10 cellular contexts compared by ENCODE assay signal in the genomic region with DNA sequence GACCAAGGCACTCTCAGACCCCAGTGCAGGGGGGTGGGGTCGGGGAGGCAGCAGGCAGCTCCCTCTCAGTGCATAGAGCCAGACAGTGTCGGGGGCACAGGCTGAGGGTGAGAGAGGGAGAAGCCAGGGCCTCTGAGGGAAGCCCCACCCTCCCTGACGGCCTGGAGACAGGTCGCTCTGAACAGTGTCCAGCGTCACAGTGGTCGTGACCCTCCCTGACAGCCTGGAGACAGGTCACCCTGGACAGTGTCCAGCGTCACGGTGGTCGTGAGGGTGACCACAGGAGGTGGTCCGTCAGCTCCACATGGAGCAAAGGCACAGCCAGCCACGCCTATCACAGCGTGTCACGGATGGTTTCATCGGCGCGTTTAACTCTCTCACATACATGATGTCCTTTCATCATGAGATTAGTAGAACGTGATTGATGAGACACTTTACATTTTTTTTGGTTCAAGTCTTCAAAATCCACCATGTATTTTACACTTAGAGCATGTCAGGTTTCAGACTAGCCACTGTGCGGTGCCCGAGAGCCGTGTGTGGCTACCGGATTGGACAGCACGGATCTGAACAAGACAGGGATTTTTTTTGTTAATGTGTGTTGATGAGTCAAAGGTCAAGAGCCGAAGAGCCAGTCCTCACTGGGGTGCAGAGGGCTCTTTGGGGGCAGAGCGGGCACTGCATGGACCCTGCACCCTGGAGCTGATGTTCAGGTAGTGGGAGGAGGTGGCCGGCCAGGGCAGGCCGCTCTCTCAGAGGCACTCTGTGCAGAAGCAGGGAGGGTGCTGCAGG. TPM values are rescaled to one million over a fixed set of nuclear protein-coding genes. Genes with fewer than 3 reads are reported as not detected.
DNase-seq lines count a peak whose midpoint lies in the region; ATAC-seq and TF ChIP-seq lines count a peak whose summit lies in the region.
"Had no signal": no experiment of that assay in that cellular context is flagged by ENCODE, and none has a peak within 500 bp of the region (broad histone marks: within the 10 kb centered on the region; RNA-seq: fewer than 3 reads in every experiment).

No MANE protein-coding gene starts in this region.

- H4K20me1 ChIP-seq in SU-DHL-6 (ENCODE audit: low read depth, low read length): no peaks in the 10 kb centered on the region

- CTCF ChIA-PET in activated CD4-positive, alpha-beta memory T cell treated with anti-CD3 and anti-CD28 coated beads for 36 hours (lab: Charles Lee): interaction anchor here (0.5 kb wide), 1 partner anchor 183 kb away, joined by 4 read pairs; no protein-coding TSS in a partner anchor
- CTCF ChIA-PET in activated CD4-positive, alpha-beta memory T cell treated with anti-CD3 and anti-CD28 coated beads, Interleukin-2, amount 10 ng/mL, durations not matched to agents 7 days and 5 days (lab: Charles Lee): interaction anchor here (0.6 kb wide), 1 partner anchor 8 kb away, joined by 3 read pairs; no protein-coding TSS in a partner anchor

- no peaks in the 10 kb centered on the region for H3K36me3 Mint-ChIP-seq in activated CD4-positive, alpha-beta memory T cell treated with anti-CD3 and anti-CD28 coated beads for 36 hours
- no peaks in the 10 kb centered on the region for H3K36me3 Mint-ChIP-seq in activated CD4-positive, alpha-beta memory T cell treated with anti-CD3 and anti-CD28 coated beads, Interleukin-2, amount 10 ng/mL, durations not matched to agents 7 days and 5 days (ENCODE audit: low read depth)

- H3K4me2 ChIP-seq in SU-DHL-6 (ENCODE audit: low read depth, low read length, poor library complexity, severe bottlenecking): no peak overlapping the region

- H3K4me3 ChIP-seq in SU-DHL-6 (ENCODE audit: insufficient read depth, low read length, poor library complexity, severe bottlenecking) (no peak overlapping the region), gastroesophageal sphincter (no peak overlapping the region)

- H3F3A ChIP-seq in SU-DHL-6 (ENCODE audit: insufficient read depth): no peaks in the 10 kb centered on the region

- peak; percentile 75 for ATAC-seq in gastroesophageal sphincter
- ATAC-seq in HG02938 (IDR thresholded peaks at IDR 0.05; ENCODE audit: unreplicated experiment): no peak

- H3K27ac Mint-ChIP-seq in activated CD4-positive, alpha-beta memory T cell treated with anti-CD3 and anti-CD28 coated beads for 36 hours: no peak overlapping the region
- no peak overlapping the region for H3K27ac Mint-ChIP-seq in activated CD4-positive, alpha-beta memory T cell treated with anti-CD3 and anti-CD28 coated beads, Interleukin-2, amount 10 ng/mL, durations not matched to agents 7 days and 5 days

- intact Hi-C loops in activated CD4-positive, alpha-beta memory T cell treated with anti-CD3 and anti-CD28 coated beads for 36 hours (cut with micrococcal nuclease): loop anchor here (5.0 kb wide), 1 partner anchor 219 kb away; no protein-coding TSS in a partner anchor

- H3K9me3 ChIP-seq in SU-DHL-6 (ENCODE audit: insufficient read depth, low read length): no peaks in the 10 kb centered on the region
- H3K9me3 ChIP-seq in gastroesophageal sphincter: no peaks in the 10 kb centered on the region

- peaks cover 4% of the 10 kb centered on the region for H3K4me1 Mint-ChIP-seq in activated CD4-positive, alpha-beta memory T cell treated with anti-CD3 and anti-CD28 coated beads for 36 hours (ENCODE audit: low read depth)
- no peaks in the 10 kb centered on the region for H3K4me1 Mint-ChIP-seq in activated CD4-positive, alpha-beta memory T cell treated with anti-CD3 and anti-CD28 coated beads, Interleukin-2, amount 10 ng/mL, durations not matched to agents 7 days and 5 days

- H3K9me3 Mint-ChIP-seq in activated CD4-positive, alpha-beta memory T cell treated with anti-CD3 and anti-CD28 coated beads for 36 hours: no peaks in the 10 kb centered on the region
- no peaks in the 10 kb centered on the region for H3K9me3 Mint-ChIP-seq in activated CD4-positive, alpha-beta memory T cell treated with anti-CD3 and anti-CD28 coated beads, Interleukin-2, amount 10 ng/mL, durations not matched to agents 7 days and 5 days

- DNase-seq in activated CD4-positive, alpha-beta memory T cell treated with anti-CD3 and anti-CD28 coated beads for 36 hours: peak; percentile 20
- no peak for DNase-seq in activated CD4-positive, alpha-beta memory T cell treated with anti-CD3 and anti-CD28 coated beads, Interleukin-2, amount 10 ng/mL, durations not matched to agents 7 days and 5 days
- DNase-seq in pons (ENCODE audit: low spot score): peak; percentile 80
- DNase-seq in COR-L47 (lab: John Stamatoyannopoulos, UW): no peak
- no peak for DNase-seq in UCSD-AML1 (lab: John Stamatoyannopoulos, UW; ENCODE audit: unreplicated experiment)
- DNase-seq: DND-41 had no signal

- TF ChIP-seq POLR2A in gastroesophageal sphincter (IDR thresholded peaks at IDR 0.05): no peak

- H3K27ac ChIP-seq in SU-DHL-6 (ENCODE audit: low read depth, low read length) (no peak overlapping the region), gastroesophageal sphincter (no peak overlapping the region)

- H2AFZ ChIP-seq in SU-DHL-6 (ENCODE audit: low read depth, low read length, severe bottlenecking): no peak overlapping the region

- H3K4me1 ChIP-seq in gastroesophageal sphincter: peaks cover 0 to 4% (median 0%) of the 10 kb centered on the region in 3 donors

- WGBS in gastroesophageal sphincter (ENCODE audit: low coverage in 1 of 2), 2 donors: 13 to 21% methylated on average over 11 to 17 of the region's 26 CpGs

- TF ChIP-seq EP300 in gastroesophageal sphincter (IDR thresholded peaks at IDR 0.05): no peak

- no peaks in the 10 kb centered on the region for H3K79me2 ChIP-seq in SU-DHL-6 (ENCODE audit: insufficient read depth, low read length)

- H3K36me3 ChIP-seq in SU-DHL-6 (ENCODE audit: low read length) (no peaks in the 10 kb centered on the region), gastroesophageal sphincter (no peaks in the 10 kb centered on the region)

- H3K9me2 ChIP-seq in SU-DHL-6 (replicated peaks; ENCODE audit: insufficient read depth, low read length): no peaks in the 10 kb centered on the region

- POLR2A ChIA-PET in activated CD4-positive, alpha-beta memory T cell treated with anti-CD3 and anti-CD28 coated beads for 36 hours (lab: Charles Lee): no interaction called here
- POLR2A ChIA-PET in activated CD4-positive, alpha-beta memory T cell treated with anti-CD3 and anti-CD28 coated beads, Interleukin-2, amount 10 ng/mL, durations not matched to agents 7 days and 5 days (lab: Charles Lee): no interaction called here

- no peak overlapping the region for H3K9ac ChIP-seq in SU-DHL-6 (ENCODE audit: low read length)

- H3K27me3 Mint-ChIP-seq in activated CD4-positive, alpha-beta memory T cell treated with anti-CD3 and anti-CD28 coated beads for 36 hours: peaks cover 6% of the 10 kb centered on the region
- H3K27me3 Mint-ChIP-seq in activated CD4-positive, alpha-beta memory T cell treated with anti-CD3 and anti-CD28 coated beads, Interleukin-2, amount 10 ng/mL, durations not matched to agents 7 days and 5 days: peaks cover 14% of the 10 kb centered on the region

- no peaks in the 10 kb centered on the region for H3K27me3 ChIP-seq in SU-DHL-6 (ENCODE audit: low read length)
- peaks cover 21% of the 10 kb centered on the region for H3K27me3 ChIP-seq in gastroesophageal sphincter

- no peak overlapping the region for H3K4me3 Mint-ChIP-seq in activated CD4-positive, alpha-beta memory T cell treated with anti-CD3 and anti-CD28 coated beads for 36 hours
- no peak overlapping the region for H3K4me3 Mint-ChIP-seq in activated CD4-positive, alpha-beta memory T cell treated with anti-CD3 and anti-CD28 coated beads, Interleukin-2, amount 10 ng/mL, durations not matched to agents 7 days and 5 days

- TF ChIP-seq CTCF in SU-DHL-6 (IDR thresholded peaks at IDR 0.05; ENCODE audit: insufficient read depth, low read length, poor library complexity, severe bottlenecking): peak; percentile 81
- peak in 3 of 4 experiments; percentile 72 to 81 (median 79) for TF ChIP-seq CTCF in gastroesophageal sphincter (IDR thresholded peaks at IDR 0.05)

RNA-seq across cellular contexts. Expression of a gene that starts 23.9 kb away (rescaled TPM):
- 1 to 10 TPM; 3.3 to 3.5 TPM for total RNA-seq in activated CD4-positive, alpha-beta memory T cell treated with anti-CD3 and anti-CD28 coated beads for 36 hours
- under 1 TPM; 0.83 to 0.88 TPM for total RNA-seq in activated CD4-positive, alpha-beta memory T cell treated with anti-CD3 and anti-CD28 coated beads, Interleukin-2, amount 10 ng/mL, durations not matched to agents 7 days and 5 days
- under 1 TPM in 2 of 4 donors, not detected in 2; 0.13 to 0.46 TPM for total RNA-seq in gastroesophageal sphincter

RNA-seq across cellular contexts. Expression of a gene that starts 39.1 kb away (rescaled TPM):
- total RNA-seq in activated CD4-positive, alpha-beta memory T cell treated with anti-CD3 and anti-CD28 coated beads for 36 hours: 10 to 100 TPM; 88.6 to 89.2 TPM
- 100 to 1,000 TPM; 136 to 138 TPM for total RNA-seq in activated CD4-positive, alpha-beta memory T cell treated with anti-CD3 and anti-CD28 coated beads, Interleukin-2, amount 10 ng/mL, durations not matched to agents 7 days and 5 days
- 10 to 100 TPM; 15.7 to 22.0 (median 19.0) TPM for total RNA-seq in gastroesophageal sphincter

RNA-seq across cellular contexts. Expression of a gene that starts 54.2 kb away (rescaled TPM):
- total RNA-seq in activated CD4-positive, alpha-beta memory T cell treated with anti-CD3 and anti-CD28 coated beads for 36 hours: 10 to 100 TPM; 18.8 to 19.7 TPM
- 10 to 100 TPM; 21.5 TPM for total RNA-seq in activated CD4-positive, alpha-beta memory T cell treated with anti-CD3 and anti-CD28 coated beads, Interleukin-2, amount 10 ng/mL, durations not matched to agents 7 days and 5 days
- 10 to 100 TPM; 19.9 to 42.6 (median 27.3) TPM for total RNA-seq in gastroesophageal sphincter

RNA-seq across cellular contexts. Expression of a gene that starts 56.8 kb away (rescaled TPM):
- total RNA-seq in activated CD4-positive, alpha-beta memory T cell treated with anti-CD3 and anti-CD28 coated beads for 36 hours: not detected
- not detected for total RNA-seq in activated CD4-positive, alpha-beta memory T cell treated with anti-CD3 and anti-CD28 coated beads, Interleukin-2, amount 10 ng/mL, durations not matched to agents 7 days and 5 days
- total RNA-seq in gastroesophageal sphincter: under 1 TPM in 1 of 4 donors, not detected in 3; 0.78 TPM
- total RNA-seq: activated CD8-positive, alpha-beta memory T cell treated with anti-CD3 and anti-CD28 coated beads for 36 hours had no signal

Comparison
In these comparisons a context has a peak if more than half of its experiments do, and no peak if none do; other contexts are left out.
1. DNase-seq: peak in activated CD4-positive, alpha-beta memory T cell treated with anti-CD3 and anti-CD28 coated beads for 36 hours (single experiment) and pons (single experiment); none in activated CD4-positive, alpha-beta memory T cell treated with anti-CD3 and anti-CD28 coated beads, Interleukin-2, amount 10 ng/mL, durations not matched to agents 7 days and 5 days (single experiment), COR-L47 (single experiment) and UCSD-AML1 (single experiment).